Comparison of ENCODE assay signal across 2 cellular contexts in genomic region chr15:60612400-60613048, GRCh38.
TF ChIP-seq lines count a peak whose summit lies in the region.

No MANE protein-coding gene starts in this region.

TF ChIP-seq in SK-N-SH treated with all-trans-retinoic acid at 6 μM for 48 hours, 23 proteins besides CTCF, POLR2A, EP300 and RAD21 (continued from another document):
- TF ChIP-seq, protein P1, sequence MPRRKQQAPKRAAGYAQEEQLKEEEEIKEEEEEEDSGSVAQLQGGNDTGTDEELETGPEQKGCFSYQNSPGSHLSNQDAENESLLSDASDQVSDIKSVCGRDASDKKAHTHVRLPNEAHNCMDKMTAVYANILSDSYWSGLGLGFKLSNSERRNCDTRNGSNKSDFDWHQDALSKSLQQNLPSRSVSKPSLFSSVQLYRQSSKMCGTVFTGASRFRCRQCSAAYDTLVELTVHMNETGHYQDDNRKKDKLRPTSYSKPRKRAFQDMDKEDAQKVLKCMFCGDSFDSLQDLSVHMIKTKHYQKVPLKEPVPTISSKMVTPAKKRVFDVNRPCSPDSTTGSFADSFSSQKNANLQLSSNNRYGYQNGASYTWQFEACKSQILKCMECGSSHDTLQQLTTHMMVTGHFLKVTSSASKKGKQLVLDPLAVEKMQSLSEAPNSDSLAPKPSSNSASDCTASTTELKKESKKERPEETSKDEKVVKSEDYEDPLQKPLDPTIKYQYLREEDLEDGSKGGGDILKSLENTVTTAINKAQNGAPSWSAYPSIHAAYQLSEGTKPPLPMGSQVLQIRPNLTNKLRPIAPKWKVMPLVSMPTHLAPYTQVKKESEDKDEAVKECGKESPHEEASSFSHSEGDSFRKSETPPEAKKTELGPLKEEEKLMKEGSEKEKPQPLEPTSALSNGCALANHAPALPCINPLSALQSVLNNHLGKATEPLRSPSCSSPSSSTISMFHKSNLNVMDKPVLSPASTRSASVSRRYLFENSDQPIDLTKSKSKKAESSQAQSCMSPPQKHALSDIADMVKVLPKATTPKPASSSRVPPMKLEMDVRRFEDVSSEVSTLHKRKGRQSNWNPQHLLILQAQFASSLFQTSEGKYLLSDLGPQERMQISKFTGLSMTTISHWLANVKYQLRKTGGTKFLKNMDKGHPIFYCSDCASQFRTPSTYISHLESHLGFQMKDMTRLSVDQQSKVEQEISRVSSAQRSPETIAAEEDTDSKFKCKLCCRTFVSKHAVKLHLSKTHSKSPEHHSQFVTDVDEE (CRISPR knock-in tag; IDR thresholded peaks at IDR 0.05) = no peak
- TF ChIP-seq, protein P2, sequence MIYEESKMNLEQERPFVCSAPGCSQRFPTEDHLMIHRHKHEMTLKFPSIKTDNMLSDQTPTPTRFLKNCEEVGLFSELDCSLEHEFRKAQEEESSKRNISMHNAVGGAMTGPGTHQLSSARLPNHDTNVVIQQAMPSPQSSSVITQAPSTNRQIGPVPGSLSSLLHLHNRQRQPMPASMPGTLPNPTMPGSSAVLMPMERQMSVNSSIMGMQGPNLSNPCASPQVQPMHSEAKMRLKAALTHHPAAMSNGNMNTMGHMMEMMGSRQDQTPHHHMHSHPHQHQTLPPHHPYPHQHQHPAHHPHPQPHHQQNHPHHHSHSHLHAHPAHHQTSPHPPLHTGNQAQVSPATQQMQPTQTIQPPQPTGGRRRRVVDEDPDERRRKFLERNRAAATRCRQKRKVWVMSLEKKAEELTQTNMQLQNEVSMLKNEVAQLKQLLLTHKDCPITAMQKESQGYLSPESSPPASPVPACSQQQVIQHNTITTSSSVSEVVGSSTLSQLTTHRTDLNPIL (CRISPR knock-in tag; IDR thresholded peaks at IDR 0.05; ENCODE audit: low read depth) = no peak
- no peak for TF ChIP-seq ISL1 (CRISPR knock-in tag; IDR thresholded peaks at IDR 0.05)
- no peak for TF ChIP-seq POU6F1 (CRISPR knock-in tag; IDR thresholded peaks at IDR 0.05; ENCODE audit: borderline replicate concordance, low read depth)
- TF ChIP-seq SNAI2 (CRISPR knock-in tag; IDR thresholded peaks at IDR 0.05) = no peak
- no peak for TF ChIP-seq ZNF8 (CRISPR knock-in tag; IDR thresholded peaks at IDR 0.05)

TF ChIP-seq in WTC11, 78 proteins besides CTCF, POLR2A, EP300 and RAD21 (continued from another document):
- TF ChIP-seq, protein P3, sequence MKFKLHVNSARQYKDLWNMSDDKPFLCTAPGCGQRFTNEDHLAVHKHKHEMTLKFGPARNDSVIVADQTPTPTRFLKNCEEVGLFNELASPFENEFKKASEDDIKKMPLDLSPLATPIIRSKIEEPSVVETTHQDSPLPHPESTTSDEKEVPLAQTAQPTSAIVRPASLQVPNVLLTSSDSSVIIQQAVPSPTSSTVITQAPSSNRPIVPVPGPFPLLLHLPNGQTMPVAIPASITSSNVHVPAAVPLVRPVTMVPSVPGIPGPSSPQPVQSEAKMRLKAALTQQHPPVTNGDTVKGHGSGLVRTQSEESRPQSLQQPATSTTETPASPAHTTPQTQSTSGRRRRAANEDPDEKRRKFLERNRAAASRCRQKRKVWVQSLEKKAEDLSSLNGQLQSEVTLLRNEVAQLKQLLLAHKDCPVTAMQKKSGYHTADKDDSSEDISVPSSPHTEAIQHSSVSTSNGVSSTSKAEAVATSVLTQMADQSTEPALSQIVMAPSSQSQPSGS (CRISPR knock-in tag; IDR thresholded peaks at IDR 0.05; ENCODE audit: borderline replicate concordance, low read depth) = no peak
- TF ChIP-seq CREM (CRISPR knock-in tag; IDR thresholded peaks at IDR 0.05) (no peak), ZNF416 (CRISPR knock-in tag; IDR thresholded peaks at IDR 0.05) (no peak), ZNF232 (CRISPR knock-in tag; IDR thresholded peaks at IDR 0.05) (no peak), ZNF121 (CRISPR knock-in tag; IDR thresholded peaks at IDR 0.05) (no peak), JAZF1 (CRISPR knock-in tag; IDR thresholded peaks at IDR 0.05) (no peak), OVOL2 (CRISPR knock-in tag; IDR thresholded peaks at IDR 0.05; ENCODE audit: borderline replicate concordance) (no peak), IRF2 (CRISPR knock-in tag; IDR thresholded peaks at IDR 0.05; ENCODE audit: borderline replicate concordance, low read depth) (no peak), ZNF671 (CRISPR knock-in tag; IDR thresholded peaks at IDR 0.05) (no peak), ZNF512 (CRISPR knock-in tag; IDR thresholded peaks at IDR 0.05; ENCODE audit: borderline replicate concordance) (no peak), RELA (CRISPR knock-in tag; IDR thresholded peaks at IDR 0.05; ENCODE audit: borderline replicate concordance) (no peak), PRRX2 (CRISPR knock-in tag; IDR thresholded peaks at IDR 0.05) (no peak), GTF2I (CRISPR knock-in tag; conservative IDR thresholded peaks at IDR 0.05) (no peak), ZNF138 (CRISPR knock-in tag; conservative IDR thresholded peaks at IDR 0.05) (no peak)
- TF ChIP-seq, protein P4, sequence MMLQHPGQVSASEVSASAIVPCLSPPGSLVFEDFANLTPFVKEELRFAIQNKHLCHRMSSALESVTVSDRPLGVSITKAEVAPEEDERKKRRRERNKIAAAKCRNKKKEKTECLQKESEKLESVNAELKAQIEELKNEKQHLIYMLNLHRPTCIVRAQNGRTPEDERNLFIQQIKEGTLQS (CRISPR knock-in tag; conservative IDR thresholded peaks at IDR 0.05) = no peak
